In genomic region chr9:133405508-133406009, GRCh38 we compare ENCODE assay signal across 22 cellular contexts. TPM values are rescaled to one million over a fixed set of nuclear protein-coding genes. Genes with fewer than 3 reads are reported as not detected.
DNase-seq lines count a peak whose midpoint lies in the region; ATAC-seq, FAIRE-seq and TF ChIP-seq lines count a peak whose summit lies in the region.
"Had no signal": no experiment of that assay in that cellular context is flagged by ENCODE, and none has a peak within 500 bp of the region (broad histone marks: within the 10 kb centered on the region; RNA-seq: fewer than 3 reads in every experiment).

No MANE protein-coding gene starts in this region.

- DNase-seq in H54 (ENCODE audit: insufficient read length, low spot score) (peak; percentile 69), left lobe of liver (ENCODE audit: low spot score) (no peak), cerebellar nuclear complex (lab: John Stamatoyannopoulos, UW) (no peak), upper lobe of right lung (no peak)
- DNase-seq: activated CD4-positive, alpha-beta T cell treated with anti-CD3 and anti-CD28 coated beads for 1 hour; activated CD8-positive, alpha-beta memory T cell treated with anti-CD3 and anti-CD28 coated beads, Interleukin-2, amount 50 U/mL, for 4 hours; activated naive CD4-positive, alpha-beta T cell; Caco-2; effector CD4-positive, alpha-beta T cell; NCI-H1694; SJCRH30; T-helper 2 cell had no signal

- H3K27me3 ChIP-seq in ACC112 (ENCODE audit: insufficient read depth, low read length) (no peaks in the 10 kb centered on the region), upper lobe of right lung (no peaks in the 10 kb centered on the region)
- H3K27me3 ChIP-seq: breast epithelium, SJCRH30, vagina had no signal

- H3K36me3 ChIP-seq in ACC112 (ENCODE audit: insufficient read depth, low read length), result no peaks in the 10 kb centered on the region
- peaks cover 60% of the 10 kb centered on the region for H3K36me3 ChIP-seq in upper lobe of right lung

- H3K27me3 Mint-ChIP-seq in dendritic cell treated with granulocyte-macrophage colony-stimulating factor and Interleukin-4, amounts not matched to agents 40 ng/mL and 50 ng/mL, for 4 days, result no peaks in the 10 kb centered on the region

- H3K9me3 ChIP-seq in upper lobe of right lung, result no peaks in the 10 kb centered on the region
- H3K9me3 ChIP-seq: breast epithelium, Caco-2, SJCRH30, vagina had no signal

- H3K79me2 ChIP-seq in ACC112 (ENCODE audit: control insufficient read depth, insufficient read depth, low read length, unreplicated experiment), result no peaks in the 10 kb centered on the region

- no peak overlapping the region for H3K4me3 Mint-ChIP-seq in dendritic cell treated with granulocyte-macrophage colony-stimulating factor and Interleukin-4, amounts not matched to agents 40 ng/mL and 50 ng/mL, for 4 days
- H3K4me3 Mint-ChIP-seq: nephron had no signal

- no peak overlapping the region for H2AFZ ChIP-seq in ACC112 (ENCODE audit: low read length, unreplicated experiment)

- peak overlapping the region; percentile 75 for H3K27ac ChIP-seq in ACC112 (ENCODE audit: low read depth, low read length)
- H3K27ac ChIP-seq in upper lobe of right lung, result no peak overlapping the region
- H3K27ac ChIP-seq: breast epithelium, SJCRH30, vagina had no signal

- H3K4me3 ChIP-seq in ACC112 (ENCODE audit: low read depth, low read length), result peak overlapping the region; percentile 35; the same call in 1 of the 2 replicates
- H3K4me3 ChIP-seq in upper lobe of right lung, result no peak overlapping the region
- H3K4me3 ChIP-seq: breast epithelium, lung, SJCRH30, vagina had no signal

- no peak for TF ChIP-seq POLR2A in H54 (IDR thresholded peaks at IDR 0.05; ENCODE audit: low read depth, low read length)

- ATAC-seq in left lobe of liver, result peak; percentile 16
- no peak for ATAC-seq in upper lobe of right lung
- ATAC-seq in GM21619 (IDR thresholded peaks at IDR 0.05; ENCODE audit: unreplicated experiment), result no peak
- ATAC-seq in GM19397 (IDR thresholded peaks at IDR 0.05; ENCODE audit: unreplicated experiment), result no peak

- H3K9me3 Mint-ChIP-seq in dendritic cell treated with granulocyte-macrophage colony-stimulating factor and Interleukin-4, amounts not matched to agents 40 ng/mL and 50 ng/mL, for 4 days, result no peaks in the 10 kb centered on the region
- H3K9me3 Mint-ChIP-seq: nephron had no signal

- no peak for TF ChIP-seq CTCF in upper lobe of right lung (IDR thresholded peaks at IDR 0.05)

- FAIRE-seq in H54 (lab: Jason Lieb, UNC), result peak; percentile 38
- FAIRE-seq: G401.6, HTR-8/SVneo had no signal

- intact Hi-C loops in dendritic cell treated with granulocyte-macrophage colony-stimulating factor and Interleukin-4, amounts not matched to agents 40 ng/mL and 50 ng/mL, for 4 days (cut with micrococcal nuclease), result no loop called here
- intact Hi-C loops in upper lobe of right lung (cut with DNase I), result loop anchor here (5.0 kb wide), 1 partner anchor 77 kb away; no protein-coding TSS in a partner anchor

- H3K4me1 ChIP-seq in ACC112 (ENCODE audit: control insufficient read depth, insufficient read depth, low read length, unreplicated experiment) (peaks cover 20% of the 10 kb centered on the region), upper lobe of right lung (no peaks in the 10 kb centered on the region)
- H3K4me1 ChIP-seq: breast epithelium, Caco-2, SJCRH30, vagina had no signal

- peaks cover 89% of the 10 kb centered on the region for H3K36me3 Mint-ChIP-seq in dendritic cell treated with granulocyte-macrophage colony-stimulating factor and Interleukin-4, amounts not matched to agents 40 ng/mL and 50 ng/mL, for 4 days (ENCODE audit: low read depth)

- H3K4me1 Mint-ChIP-seq in dendritic cell treated with granulocyte-macrophage colony-stimulating factor and Interleukin-4, amounts not matched to agents 40 ng/mL and 50 ng/mL, for 4 days (ENCODE audit: low read depth), result peaks cover 10% of the 10 kb centered on the region

- peak overlapping the region; percentile 10 for H3K27ac Mint-ChIP-seq in dendritic cell treated with granulocyte-macrophage colony-stimulating factor and Interleukin-4, amounts not matched to agents 40 ng/mL and 50 ng/mL, for 4 days
- H3K27ac Mint-ChIP-seq: nephron had no signal

RNA-seq across cellular contexts. Expression of gene REXO4, which starts 12.3 kb away (rescaled TPM):
- total RNA-seq in left lobe of liver (12.3 TPM), upper lobe of right lung (22.6 TPM)

RNA-seq across cellular contexts. Expression of gene ADAMTS13, which starts 16.6 kb away (rescaled TPM):
- total RNA-seq in left lobe of liver (21.4 TPM), upper lobe of right lung (2.0 TPM)

RNA-seq across cellular contexts. Expression of gene STKLD1, which starts 29.4 kb away (rescaled TPM):
- total RNA-seq in left lobe of liver, result 0.83 TPM
- 1.2 TPM for total RNA-seq in upper lobe of right lung
- total RNA-seq: vagina had no signal

RNA-seq across cellular contexts. Expression of gene SURF4, which starts 29.7 kb away (rescaled TPM):
- total RNA-seq in left lobe of liver (225 TPM), upper lobe of right lung (142 TPM)

RNA-seq across cellular contexts. Expression of gene SURF2, which starts 49.2 kb away (rescaled TPM):
- total RNA-seq in left lobe of liver, result 9.0 TPM
- 12.0 TPM for total RNA-seq in upper lobe of right lung
